In genomic region chr2:234048049-234048448, GRCh38 we compare ENCODE assay signal across 35 cellular contexts. TPM values are rescaled to one million over a fixed set of nuclear protein-coding genes. Genes with fewer than 3 reads are reported as not detected.
"Had no signal": no experiment of that assay in that cellular context is flagged by ENCODE, and none has a peak within 500 bp of the region (broad histone marks: within the 10 kb centered on the region; RNA-seq: fewer than 3 reads in every experiment).

No MANE protein-coding gene starts in this region.

- DNase-seq: dermis blood vessel endothelial cell; effector memory CD4-positive, alpha-beta T cell; erythroblast; esophagus squamous epithelium; foreskin melanocyte; glutamatergic neuron; heart right ventricle; hippocampal formation; kidney glomerular epithelial cell; mesendoderm; midbrain; naive thymus-derived CD4-positive, alpha-beta T cell; right cardiac atrium; sigmoid colon; stimulated activated CD4-positive, alpha-beta T cell treated with anti-CD3 and anti-CD28 coated beads, Interleukin-2, amount 100 ng/mL, for 24 hours; stimulated activated CD4-positive, alpha-beta T cell treated with anti-CD3 and anti-CD28 coated beads, Interleukin-4, amount 100 ng/mL, for 24 hours; stimulated activated naive CD4-positive, alpha-beta T cell treated with Interleukin-2 at 50 U/mL for 16 hours; stomach; tibial artery had no signal

- H3K9me3 Mint-ChIP-seq: neural progenitor cell, type B pancreatic cell had no signal

- H3K27ac Mint-ChIP-seq: naive thymus-derived CD4-positive, alpha-beta T cell; nephron; neural progenitor cell; stimulated activated effector memory CD8-positive, alpha-beta T cell treated with anti-CD3 and anti-CD28 coated beads, Interleukin-12 subunit alpha, Interleukin-12 subunit beta, amount 100 ng/mL, for 72 hours; type B pancreatic cell had no signal

- H3K36me3 Mint-ChIP-seq: naive thymus-derived CD4-positive, alpha-beta T cell; neural progenitor cell; stimulated activated effector memory CD8-positive, alpha-beta T cell treated with anti-CD3 and anti-CD28 coated beads, Interleukin-12 subunit alpha, Interleukin-12 subunit beta, amount 100 ng/mL, for 72 hours; type B pancreatic cell had no signal

- ATAC-seq: heart right ventricle; naive thymus-derived CD4-positive, alpha-beta T cell; right cardiac atrium; stimulated activated effector memory CD8-positive, alpha-beta T cell treated with anti-CD3 and anti-CD28 coated beads, Interleukin-12 subunit alpha, Interleukin-12 subunit beta, amount 100 ng/mL, for 72 hours had no signal

- H3K27me3 ChIP-seq: sigmoid colon, stomach, tibial artery had no signal

- H3K9me3 ChIP-seq: esophagus squamous epithelium, heart right ventricle, prostate gland, sigmoid colon, stomach, tibial artery had no signal

- H3K4me1 Mint-ChIP-seq: nephron; neural progenitor cell; stimulated activated effector memory CD8-positive, alpha-beta T cell treated with anti-CD3 and anti-CD28 coated beads, Interleukin-12 subunit alpha, Interleukin-12 subunit beta, amount 100 ng/mL, for 72 hours had no signal

- H3K27ac ChIP-seq: coronary artery, esophagus squamous epithelium, heart right ventricle, neural progenitor cell, parathyroid adenoma, prostate gland, sigmoid colon, stomach, tibial artery had no signal

- H3K4me1 ChIP-seq: esophagus squamous epithelium, heart right ventricle, neural progenitor cell, parathyroid adenoma, prostate gland, sigmoid colon, stomach, tibial artery had no signal

- H3K36me3 ChIP-seq: esophagus squamous epithelium, heart right ventricle, neural progenitor cell, prostate gland, sigmoid colon, stomach, tibial artery had no signal

- H3K4me3 ChIP-seq: coronary artery, esophagus squamous epithelium, heart right ventricle, lung, neural progenitor cell, prostate gland, sigmoid colon, stomach, tibial artery had no signal

- H3K9ac ChIP-seq: neural progenitor cell, parathyroid adenoma had no signal

- H3K4me3 Mint-ChIP-seq: naive thymus-derived CD4-positive, alpha-beta T cell; nephron; neural progenitor cell; stimulated activated effector memory CD8-positive, alpha-beta T cell treated with anti-CD3 and anti-CD28 coated beads, Interleukin-12 subunit alpha, Interleukin-12 subunit beta, amount 100 ng/mL, for 72 hours; type B pancreatic cell had no signal

- FAIRE-seq: endothelial cell of umbilical vein, islet of Langerhans had no signal

- H3K4me2 ChIP-seq: neural progenitor cell had no signal

- H3K79me2 ChIP-seq: parathyroid adenoma had no signal

- H2AFZ ChIP-seq: neural progenitor cell, parathyroid adenoma had no signal

RNA-seq across cellular contexts. Expression of gene SPP2, which starts 2.5 kb away (rescaled TPM):
- total RNA-seq: dermis blood vessel endothelial cell; endothelial cell of umbilical vein; esophagus squamous epithelium; heart right ventricle; lung; mucosa of gallbladder; naive thymus-derived CD4-positive, alpha-beta T cell; osteoblast; prostate gland; right cardiac atrium; sigmoid colon; skeletal muscle tissue; subcutaneous adipose tissue; temporal lobe; urinary bladder had no signal
- polyA plus RNA-seq: endothelial cell of umbilical vein; heart right ventricle; lung; naive thymus-derived CD4-positive, alpha-beta T cell; right cardiac atrium; sigmoid colon; stomach; urinary bladder had no signal
